In the genomic region with DNA sequence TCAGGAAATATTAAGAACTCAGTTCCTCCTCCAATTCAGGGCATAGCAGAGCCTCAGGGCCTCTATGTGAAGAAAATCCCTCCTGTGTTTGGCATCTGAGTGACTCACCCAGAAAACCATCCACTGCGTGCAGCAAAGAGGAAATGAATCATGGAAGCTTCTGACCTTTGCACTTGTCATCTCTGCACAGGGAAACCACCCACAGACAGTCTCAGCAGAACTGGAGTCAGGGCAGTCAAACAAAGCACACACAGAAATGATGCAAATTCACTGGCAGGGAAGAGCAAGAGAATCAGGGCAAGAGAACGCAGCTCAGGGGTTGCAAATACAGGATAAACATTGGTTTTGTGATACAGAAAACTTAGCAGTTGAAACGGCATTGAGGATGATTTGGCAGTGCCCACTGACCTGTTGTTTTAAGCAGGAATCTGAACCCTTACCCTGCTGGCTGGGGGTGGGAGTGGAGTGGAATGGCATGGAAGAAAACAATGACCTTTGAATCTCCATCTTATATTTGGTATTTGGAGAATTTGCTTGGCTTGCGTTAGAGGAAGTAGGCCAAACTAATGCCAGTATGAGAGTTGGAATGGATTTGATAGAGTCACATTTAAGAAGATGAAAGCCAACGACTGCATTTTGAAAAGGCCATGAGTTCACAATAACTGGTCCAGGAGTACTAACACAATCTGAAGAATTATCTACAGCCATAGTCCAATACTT, we compare ENCODE assay signal across 8 cellular contexts. TPM values are rescaled to one million over a fixed set of nuclear protein-coding genes. Genes with fewer than 3 reads are reported as not detected.
DNase-seq lines count a peak whose midpoint lies in the region; ATAC-seq and TF ChIP-seq lines count a peak whose summit lies in the region.

No MANE protein-coding gene starts in this region.

- intact Hi-C loops in activated CD8-positive, alpha-beta T cell treated with anti-CD3 and anti-CD28 coated beads for 36 hours (cut with micrococcal nuclease), result loop anchor here (1.0 to 2.0 kb wide), 5 partner anchors 17 to 65 kb away; partner anchors contain the start of gene PHLDA1

- peak; percentile 64 for DNase-seq in NCI-H2227 (lab: John Stamatoyannopoulos, UW; ENCODE audit: unreplicated experiment)
- peak; percentile 88 for DNase-seq in activated CD8-positive, alpha-beta T cell treated with anti-CD3 and anti-CD28 coated beads for 36 hours
- peak; percentile 66 to 71 (median 70) for DNase-seq in effector memory CD4-positive, alpha-beta T cell
- DNase-seq in stimulated activated CD8-positive, alpha-beta memory T cell treated with anti-CD3 and anti-CD28 coated beads, Interleukin-4, amount 100 ng/mL, for 4 hours (ENCODE audit: low read depth in 2 of 2, low spot score in 1 of 2), result peak; percentile 49 to 65
- no peak for DNase-seq in DMS 273 treated with DMSO at 0.1 percent for 48 hours (lab: John Stamatoyannopoulos, UW)

- TF ChIP-seq CTCF in activated CD8-positive, alpha-beta T cell treated with anti-CD3 and anti-CD28 coated beads for 36 hours (IDR thresholded peaks at IDR 0.05), result no peak

- peaks cover 23% of the 10 kb centered on the region for H3K4me1 ChIP-seq in effector memory CD4-positive, alpha-beta T cell (ENCODE audit: control insufficient read depth, insufficient read depth, low read length, poor library complexity, severe bottlenecking)
- peaks cover 11 to 20% of the 10 kb centered on the region in 2 donors for H3K4me1 ChIP-seq in muscle layer of duodenum (ENCODE audit: control insufficient read depth in 1 of 2, insufficient read depth in 2 of 2, low read length in 2 of 2)

- CTCF ChIA-PET in activated CD8-positive, alpha-beta T cell treated with anti-CD3 and anti-CD28 coated beads for 36 hours (lab: Charles Lee), result interaction anchor here (0.5 to 3.2 kb wide), 6 partner anchors 8 to 398 kb away, joined by 3 to 14 read pairs (median 4); partner anchors contain the start of gene PHLDA1

- ATAC-seq in GM18499 (IDR thresholded peaks at IDR 0.05; ENCODE audit: insufficient read depth, unreplicated experiment) (peak; percentile 92), HG02798 (IDR thresholded peaks at IDR 0.05; ENCODE audit: poor library complexity, unreplicated experiment) (peak; percentile 96)
- peak; percentile 77 for ATAC-seq in activated CD8-positive, alpha-beta T cell treated with anti-CD3 and anti-CD28 coated beads for 36 hours

- H3K4me3 Mint-ChIP-seq in activated CD8-positive, alpha-beta T cell treated with anti-CD3 and anti-CD28 coated beads for 36 hours, result peak overlapping the region; percentile 56

- peak overlapping the region; percentile 99 for H3K27ac Mint-ChIP-seq in activated CD8-positive, alpha-beta T cell treated with anti-CD3 and anti-CD28 coated beads for 36 hours

- POLR2A ChIA-PET in activated CD8-positive, alpha-beta T cell treated with anti-CD3 and anti-CD28 coated beads for 36 hours (lab: Charles Lee), result interaction anchor here (0.7 to 5.4 kb wide), 15 partner anchors 9 to 467 kb away, joined by 3 to 54 read pairs (median 4); partner anchors contain the start of genes KRR1 and PHLDA1

- peaks cover 3% of the 10 kb centered on the region for H3K9me3 Mint-ChIP-seq in activated CD8-positive, alpha-beta T cell treated with anti-CD3 and anti-CD28 coated beads for 36 hours

- H3K36me3 ChIP-seq in effector memory CD4-positive, alpha-beta T cell (ENCODE audit: control insufficient read depth, insufficient read depth, low read length), result no peaks in the 10 kb centered on the region
- peaks cover 0 to 7% of the 10 kb centered on the region in 2 donors for H3K36me3 ChIP-seq in muscle layer of duodenum (ENCODE audit: control insufficient read depth in 1 of 2, insufficient read depth in 2 of 2, low read length in 2 of 2)

- H3K4me3 ChIP-seq in effector memory CD4-positive, alpha-beta T cell (ENCODE audit: insufficient read depth, low read depth, low read length, poor library complexity, severe bottlenecking), result no peak overlapping the region
- peak overlapping the region in 1 of 2 donors; percentile 19 for H3K4me3 ChIP-seq in muscle layer of duodenum (ENCODE audit: low read depth in 1 of 2, low read length in 2 of 2)

- no peaks in the 10 kb centered on the region for H3K9me3 ChIP-seq in effector memory CD4-positive, alpha-beta T cell (ENCODE audit: control insufficient read depth, low read length)
- no peaks in the 10 kb centered on the region for H3K9me3 ChIP-seq in muscle layer of duodenum (ENCODE audit: control insufficient read depth in 1 of 2, low read length in 2 of 2)

- H3K4me1 Mint-ChIP-seq in activated CD8-positive, alpha-beta T cell treated with anti-CD3 and anti-CD28 coated beads for 36 hours (ENCODE audit: low read depth), result peaks cover 77% of the 10 kb centered on the region

- no peaks in the 10 kb centered on the region for H3K27me3 Mint-ChIP-seq in activated CD8-positive, alpha-beta T cell treated with anti-CD3 and anti-CD28 coated beads for 36 hours

- peaks cover 9% of the 10 kb centered on the region for H3K36me3 Mint-ChIP-seq in activated CD8-positive, alpha-beta T cell treated with anti-CD3 and anti-CD28 coated beads for 36 hours (ENCODE audit: low read depth)

- H3K27ac ChIP-seq in effector memory CD4-positive, alpha-beta T cell (ENCODE audit: insufficient read depth, low read length, poor library complexity, severe bottlenecking), result peak overlapping the region; percentile 81
- peak overlapping the region; percentile 86 for H3K27ac ChIP-seq in muscle layer of duodenum (ENCODE audit: low read length)

- H3K27me3 ChIP-seq in effector memory CD4-positive, alpha-beta T cell (replicated peaks; ENCODE audit: control insufficient read depth, insufficient read depth, low read length, poor library complexity, severe bottlenecking), result no peaks in the 10 kb centered on the region
- H3K27me3 ChIP-seq in muscle layer of duodenum (ENCODE audit: low read depth, low read length), result no peaks in the 10 kb centered on the region

RNA-seq across cellular contexts. Expression of gene PHLDA1, which starts 53.5 kb away (rescaled TPM):
- total RNA-seq in activated CD8-positive, alpha-beta T cell treated with anti-CD3 and anti-CD28 coated beads for 36 hours, result 10 to 100 TPM; 33.9 to 35.0 TPM
